Comparison of ENCODE assay signal across 14 cellular contexts in the genomic region with DNA sequence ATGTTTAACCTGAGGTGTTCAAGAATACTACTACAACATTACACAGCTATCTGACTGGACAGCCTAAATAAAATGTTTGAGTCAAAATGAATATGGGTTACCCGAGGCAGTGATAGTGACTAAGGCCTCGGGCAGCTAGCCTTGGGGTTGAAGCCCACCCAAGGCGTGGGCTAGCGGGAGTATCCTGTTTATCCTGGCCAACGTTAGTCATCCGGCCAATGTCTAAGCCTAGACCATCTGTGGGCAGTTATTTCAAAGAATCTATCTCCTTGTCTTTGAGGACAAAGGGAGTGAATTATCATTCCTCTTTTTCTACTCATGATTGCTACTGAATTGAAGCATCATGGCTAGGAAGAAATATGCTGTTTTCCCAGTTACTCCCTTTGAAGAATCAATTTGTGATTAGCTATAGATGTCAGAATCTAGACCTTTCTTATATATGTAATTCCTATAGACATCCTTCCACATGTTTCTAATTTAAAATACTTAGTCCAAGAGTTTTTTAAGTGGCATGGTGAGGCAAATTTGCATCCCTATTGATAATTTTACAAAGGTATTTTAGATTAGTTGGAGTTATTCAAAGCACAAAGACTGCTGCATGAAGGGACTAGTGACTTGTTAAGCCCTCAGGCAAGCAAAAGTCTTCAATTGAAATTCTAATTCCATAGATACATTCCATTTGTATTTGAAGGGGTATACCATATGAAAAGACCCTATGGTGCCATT. TPM values are rescaled to one million over a fixed set of nuclear protein-coding genes. Genes with fewer than 3 reads are reported as not detected.
DNase-seq lines count a peak whose midpoint lies in the region; ATAC-seq and TF ChIP-seq lines count a peak whose summit lies in the region.
"Had no signal": no experiment of that assay in that cellular context is flagged by ENCODE, and none has a peak within 500 bp of the region (broad histone marks: within the 10 kb centered on the region; RNA-seq: fewer than 3 reads in every experiment).

No MANE protein-coding gene starts in this region.

- ATAC-seq in RWPE2 (ENCODE audit: low read depth): peak; percentile 37; the same call in 1 of the 3 replicates
- ATAC-seq: activated CD8-positive, alpha-beta T cell treated with anti-CD3 and anti-CD28 coated beads for 36 hours had no signal

- no peaks in the 10 kb centered on the region for H3K9me3 Mint-ChIP-seq in osteocyte (ENCODE audit: unreplicated experiment)
- H3K9me3 Mint-ChIP-seq: activated CD8-positive, alpha-beta T cell treated with anti-CD3 and anti-CD28 coated beads for 36 hours had no signal

- peaks cover 23% of the 10 kb centered on the region for H3K4me1 ChIP-seq in RWPE2 (ENCODE audit: insufficient read depth, poor library complexity, severe bottlenecking)

- no peaks in the 10 kb centered on the region for H3K9me3 ChIP-seq in RWPE2 (ENCODE audit: severe bottlenecking)
- H3K9me3 ChIP-seq: right atrium auricular region, suprapubic skin had no signal

- no peak overlapping the region for H3K4me3 Mint-ChIP-seq in osteocyte (ENCODE audit: unreplicated experiment)
- H3K4me3 Mint-ChIP-seq: activated CD8-positive, alpha-beta T cell treated with anti-CD3 and anti-CD28 coated beads for 36 hours had no signal

- peaks cover 2% of the 10 kb centered on the region for H3K36me3 Mint-ChIP-seq in osteocyte (ENCODE audit: unreplicated experiment)

- peaks cover 62% of the 10 kb centered on the region for H3K4me1 Mint-ChIP-seq in osteocyte (ENCODE audit: unreplicated experiment)

- TF ChIP-seq CTCF in RWPE2 (IDR thresholded peaks at IDR 0.05; ENCODE audit: poor library complexity, severe bottlenecking) (no peak), fibroblast of mammary gland (conservative IDR thresholded peaks at IDR 0.05; ENCODE audit: control insufficient read depth, insufficient read depth, low read depth, low read length) (no peak), osteocyte (IDR thresholded peaks at IDR 0.05) (no peak)

- H3K4me3 ChIP-seq in RWPE2 (ENCODE audit: severe bottlenecking) (no peak overlapping the region), fibroblast of mammary gland (ENCODE audit: control insufficient read depth, low read depth, low read length) (no peak overlapping the region)
- H3K4me3 ChIP-seq: cardiac muscle cell, right atrium auricular region, suprapubic skin had no signal

- H3K27ac ChIP-seq in RWPE2 (ENCODE audit: poor library complexity, severe bottlenecking): peak overlapping the region; percentile 46
- H3K27ac ChIP-seq: cardiac muscle cell, right atrium auricular region, suprapubic skin had no signal

- H3K27me3 Mint-ChIP-seq in osteocyte (ENCODE audit: unreplicated experiment): no peaks in the 10 kb centered on the region

- in situ Hi-C loops in G401 (cut with HindIII; ENCODE audit: low sequenced_read_pairs): no loop called here

- no peaks in the 10 kb centered on the region for H3K27me3 ChIP-seq in RWPE2 (ENCODE audit: insufficient read depth, poor library complexity, severe bottlenecking)
- H3K27me3 ChIP-seq: right atrium auricular region, suprapubic skin had no signal

- H3K36me3 ChIP-seq in RWPE2 (ENCODE audit: low read depth): no peaks in the 10 kb centered on the region
- H3K36me3 ChIP-seq: cardiac muscle cell, right atrium auricular region, suprapubic skin had no signal

- DNase-seq in GM04503 (ENCODE audit: low read depth) (peak; percentile 73), RWPE2 (ENCODE audit: low spot score) (no peak), fibroblast of mammary gland (ENCODE audit: low read depth) (peak; percentile 98), osteocyte (ENCODE audit: extremely low spot score, unreplicated experiment) (no peak), NCI-H2107 treated with DMSO at 0.1 percent for 48 hours (lab: John Stamatoyannopoulos, UW; ENCODE audit: unreplicated experiment) (no peak), G401 (ENCODE audit: low spot score) (no peak), DMS53 treated with DMSO at 0.1 percent for 48 hours (lab: John Stamatoyannopoulos, UW; ENCODE audit: unreplicated experiment) (no peak), hypothalamus (lab: John Stamatoyannopoulos, UW) (no peak)
- DNase-seq: activated CD8-positive, alpha-beta T cell treated with anti-CD3 and anti-CD28 coated beads for 36 hours; activated effector memory CD4-positive, alpha-beta T cell treated with anti-CD3 and anti-CD28 coated beads, Interleukin-2, amount 50 U/mL, for 16 hours had no signal

- peak overlapping the region; percentile 76 for H3K27ac Mint-ChIP-seq in osteocyte (ENCODE audit: unreplicated experiment)
- H3K27ac Mint-ChIP-seq: activated CD8-positive, alpha-beta T cell treated with anti-CD3 and anti-CD28 coated beads for 36 hours had no signal

RNA-seq across cellular contexts. Expression of a gene that starts 6.0 kb away (rescaled TPM):
- total RNA-seq in osteocyte: 21.8 and 25.4 TPM in 2 replicates
- total RNA-seq in G401 (2014; rRNA removed; shearing (Covaris generic)): 28.2 and 28.3 TPM in 2 replicates
- total RNA-seq: activated CD8-positive, alpha-beta T cell treated with anti-CD3 and anti-CD28 coated beads for 36 hours; T-helper 2 cell treated with Interferon-gamma antibody and Interleukin-4, amounts not matched to agents 100 ng/mL and 5 ng/mL, for 36 hours had no signal

Comparison
In these comparisons a context has a peak if more than half of its experiments do, and no peak if none do; other contexts are left out.
1. DNase-seq: peak in GM04503 (single experiment) and fibroblast of mammary gland (single experiment); none in RWPE2 (single experiment), osteocyte (single experiment), NCI-H2107 treated with DMSO at 0.1 percent for 48 hours (single experiment), G401 (single experiment), DMS53 treated with DMSO at 0.1 percent for 48 hours (single experiment) and hypothalamus (0 of 51).